ENCODE assay signal across 1 cellular context in genomic region chr14:68979021-68979721, GRCh38.
TF ChIP-seq lines count a peak whose summit lies in the region.

ACTN1 (minus strand) TSS chr14:68979302; CDS start chr14:68979056, 246 bp downstream.

TF ChIP-seq in HepG2, 621 proteins besides CTCF, POLR2A, EP300 and RAD21 (continued from another document and continues in another):
- TF ChIP-seq RERE (CRISPR knock-in tag; IDR thresholded peaks at IDR 0.05; ENCODE audit: low read depth) (no peak), MIXL1 (CRISPR knock-in tag; IDR thresholded peaks at IDR 0.05) (no peak), ZKSCAN8 (CRISPR knock-in tag; IDR thresholded peaks at IDR 0.05; ENCODE audit: borderline replicate concordance) (no peak), EED (CRISPR knock-in tag; IDR thresholded peaks at IDR 0.05) (no peak), ZNF276 (CRISPR knock-in tag; IDR thresholded peaks at IDR 0.05; ENCODE audit: low read depth) (no peak), ZBTB10 (CRISPR knock-in tag; IDR thresholded peaks at IDR 0.05; ENCODE audit: borderline replicate concordance) (no peak), ZEB1 (IDR thresholded peaks at IDR 0.05; ENCODE audit: insufficient replicate concordance, low read depth) (no peak), TBX3 (IDR thresholded peaks at IDR 0.05; ENCODE audit: borderline replicate concordance) (no peak), ARID2 (CRISPR knock-in tag; IDR thresholded peaks at IDR 0.05; ENCODE audit: borderline replicate concordance) (no peak), BCL6 (CRISPR knock-in tag; IDR thresholded peaks at IDR 0.05) (peak; percentile 42; the same call in 1 of the 2 replicates), LBX2 (CRISPR knock-in tag; IDR thresholded peaks at IDR 0.05; ENCODE audit: borderline replicate concordance) (no peak), CBX5 (CRISPR knock-in tag; IDR thresholded peaks at IDR 0.05; ENCODE audit: borderline replicate concordance) (no peak), FOXO4 (CRISPR knock-in tag; conservative IDR thresholded peaks at IDR 0.05) (no peak), ZNF772 (CRISPR knock-in tag; IDR thresholded peaks at IDR 0.05) (0 out of 2 replicates have a peak, but pooled peaks have one; percentile 63), NFKB2 (CRISPR knock-in tag; IDR thresholded peaks at IDR 0.05; ENCODE audit: borderline replicate concordance) (peak; percentile 13; the same call in 1 of the 2 replicates), KLF9 (CRISPR knock-in tag; IDR thresholded peaks at IDR 0.05; ENCODE audit: low read depth) (peak; percentile 49; the same call in 1 of the 2 replicates), CREB1 (IDR thresholded peaks at IDR 0.05) (peak; percentile 48), CREB1 (CRISPR knock-in tag; IDR thresholded peaks at IDR 0.05) (no peak), ZNF720 (CRISPR knock-in tag; IDR thresholded peaks at IDR 0.05) (no peak), THAP7 (CRISPR knock-in tag; IDR thresholded peaks at IDR 0.05) (no peak), POGK (CRISPR knock-in tag; conservative IDR thresholded peaks at IDR 0.05) (peak; percentile 83), IKZF5 (CRISPR knock-in tag; IDR thresholded peaks at IDR 0.05) (0 out of 2 replicates have a peak, but pooled peaks have one; percentile 29), ZNF614 (CRISPR knock-in tag; IDR thresholded peaks at IDR 0.05; ENCODE audit: borderline replicate concordance) (no peak), ZNF761 (CRISPR knock-in tag; conservative IDR thresholded peaks at IDR 0.05) (no peak), ZNF510 (CRISPR knock-in tag; IDR thresholded peaks at IDR 0.05; ENCODE audit: low read depth) (no peak), MAFG (CRISPR knock-in tag; IDR thresholded peaks at IDR 0.05) (no peak), ZNF766 (CRISPR knock-in tag; IDR thresholded peaks at IDR 0.05; ENCODE audit: borderline replicate concordance) (no peak), CREM (IDR thresholded peaks at IDR 0.05) (no peak), CREM (CRISPR knock-in tag; IDR thresholded peaks at IDR 0.05) (no peak), GPN1 (CRISPR knock-in tag; IDR thresholded peaks at IDR 0.05; ENCODE audit: borderline replicate concordance) (no peak), U2AF1 (optimal IDR thresholded peaks at IDR 0.05; ENCODE audit: low read depth, low read length) (no peak), TARDBP (CRISPR knock-in tag; IDR thresholded peaks at IDR 0.05) (no peak; the same call in 1 of the 2 replicates), ZNF263 (CRISPR knock-in tag; IDR thresholded peaks at IDR 0.05) (no peak), ZNF33B (CRISPR knock-in tag; IDR thresholded peaks at IDR 0.05) (no peak), DR1 (CRISPR knock-in tag; IDR thresholded peaks at IDR 0.05) (no peak), NR3C1 (CRISPR knock-in tag; IDR thresholded peaks at IDR 0.05) (no peak), CEBPG (CRISPR knock-in tag; IDR thresholded peaks at IDR 0.05) (no peak), GATA4 (IDR thresholded peaks at IDR 0.05; ENCODE audit: borderline replicate concordance, low read depth) (0 out of 2 replicates have a peak, but pooled peaks have one; percentile 30), ZNF75D (CRISPR knock-in tag; IDR thresholded peaks at IDR 0.05; ENCODE audit: borderline replicate concordance) (no peak), GRHL1 (CRISPR knock-in tag; conservative IDR thresholded peaks at IDR 0.05) (no peak), ARNT (IDR thresholded peaks at IDR 0.05) (no peak), UBTF (CRISPR knock-in tag; IDR thresholded peaks at IDR 0.05) (peak; percentile 62; the same call in 1 of the 2 replicates), RARG (CRISPR knock-in tag; IDR thresholded peaks at IDR 0.05; ENCODE audit: low read depth) (no peak), KMT2A (CRISPR knock-in tag; IDR thresholded peaks at IDR 0.05) (peak; percentile 28; the same call in 1 of the 2 replicates), ZNF232 (CRISPR knock-in tag; IDR thresholded peaks at IDR 0.05; ENCODE audit: borderline replicate concordance) (no peak), ZFP41 (CRISPR knock-in tag; IDR thresholded peaks at IDR 0.05; ENCODE audit: borderline replicate concordance) (no peak)
